Comparison of ENCODE assay signal across 28 cellular contexts in genomic region chr6:99092461-99092860, GRCh38.
DNase-seq lines count a peak whose midpoint lies in the region; ATAC-seq and TF ChIP-seq lines count a peak whose summit lies in the region.
"Had no signal": no experiment of that assay in that cellular context is flagged by ENCODE, and none has a peak within 500 bp of the region (broad histone marks: within the 10 kb centered on the region; RNA-seq: fewer than 3 reads in every experiment).

No MANE protein-coding gene starts in this region.

- no peak overlapping the region for H2BK5ac ChIP-seq in H9 (ENCODE audit: insufficient read length, low read length)

- H4K20me1 ChIP-seq in H9 (ENCODE audit: control insufficient read depth, insufficient read depth, insufficient read length): no peaks in the 10 kb centered on the region

- no peak overlapping the region for H4K91ac ChIP-seq in H9 (ENCODE audit: insufficient read length, low read depth, low read length)

- no peak overlapping the region for H3K27ac Mint-ChIP-seq in H9
- H3K27ac Mint-ChIP-seq: activated B cell treated with CpG ODN at 0.5 μM for 24 hours; brain; CD8-positive, alpha-beta memory T cell; GM23338; naive B cell; stimulated activated naive B cell treated with anti-CD40 and anti-IgM and Interleukin-4, amounts not matched to agents 10 μg/mL and 1 μg/mL and 100 μg/mL, for 72 hours had no signal

- no peak overlapping the region for H2AK5ac ChIP-seq in H9 (ENCODE audit: insufficient read length, low read length)

- no peak overlapping the region for H3K18ac ChIP-seq in H9 (ENCODE audit: insufficient read length, low read depth, low read length)

- peak; percentile 1 for DNase-seq in myocyte (ENCODE audit: low read depth)
- no peak for DNase-seq in G401 (ENCODE audit: low spot score)
- no peak for DNase-seq in H9
- DNase-seq: activated B cell treated with CpG ODN at 0.5 μM for 24 hours; activated CD4-positive, alpha-beta T cell treated with anti-CD3 and anti-CD28 coated beads, Interleukin-2, amount 50 U/mL, for 48 hours; activated effector memory CD4-positive, alpha-beta T cell treated with Interleukin-2 at 50 U/mL for 16 hours; CD8-positive, alpha-beta memory T cell; DMS53; erythroblast; foreskin fibroblast; heart right ventricle; mesendoderm; naive B cell; NCI-H2171 treated with DMSO at 0.1 percent for 48 hours; occipital lobe; OCI-M1; small intestine; stimulated activated CD4-positive, alpha-beta T cell treated with anti-CD3 and anti-CD28 coated beads, Interleukin-2, amount 100 ng/mL, for 24 hours; stimulated activated naive B cell treated with anti-CD40 and anti-IgM and Interleukin-4, amounts not matched to agents 10 μg/mL and 1 μg/mL and 100 μg/mL, for 72 hours; T-helper 9 cell; testis had no signal

- no peak overlapping the region for H4K8ac ChIP-seq in H9 (replicated peaks; ENCODE audit: insufficient read length, low read depth, low read length)

- H3K36me3 Mint-ChIP-seq in H9 (ENCODE audit: insufficient read depth in 1 of 3, low read depth in 3 of 3): no peaks in the 10 kb centered on the region
- H3K36me3 Mint-ChIP-seq: brain; CD8-positive, alpha-beta memory T cell; naive B cell; stimulated activated naive B cell treated with anti-CD40 and anti-IgM and Interleukin-4, amounts not matched to agents 10 μg/mL and 1 μg/mL and 100 μg/mL, for 72 hours had no signal

- TF ChIP-seq CTCF in H9 (conservative IDR thresholded peaks at IDR 0.05): no peak

- H3T11ph ChIP-seq in H9 (ENCODE audit: low read length): no peak overlapping the region

- no peaks in the 10 kb centered on the region for H3K79me2 ChIP-seq in H9 (ENCODE audit: insufficient read depth, low read length)

- H3K4ac ChIP-seq in H9 (ENCODE audit: low read depth, low read length): no peak overlapping the region

- H2BK15ac ChIP-seq in H9 (ENCODE audit: low read depth, low read length): no peak overlapping the region

- no peaks in the 10 kb centered on the region for H3K4me1 ChIP-seq in H9 (ENCODE audit: insufficient read depth, low read length)
- H3K4me1 ChIP-seq: heart right ventricle, testis had no signal

- no peaks in the 10 kb centered on the region for H3K79me1 ChIP-seq in H9 (ENCODE audit: insufficient read depth, low read depth, low read length, poor library complexity, severe bottlenecking)

- no peak overlapping the region for H3K56ac ChIP-seq in H9 (ENCODE audit: insufficient read length, low read depth, low read length)

- H3K23ac ChIP-seq in H9 (ENCODE audit: insufficient read length, low read depth, low read length): no peak overlapping the region

- no peak overlapping the region for H3K9ac ChIP-seq in H9 (ENCODE audit: extremely low read depth, insufficient read length, low read length)

- no peak overlapping the region for H2BK20ac ChIP-seq in H9 (ENCODE audit: low read depth, low read length, poor library complexity, severe bottlenecking)

- H3K4me3 Mint-ChIP-seq in H9: no peak overlapping the region
- H3K4me3 Mint-ChIP-seq: activated B cell treated with CpG ODN at 0.5 μM for 24 hours; brain; CD8-positive, alpha-beta memory T cell; GM23338; naive B cell; stimulated activated naive B cell treated with anti-CD40 and anti-IgM and Interleukin-4, amounts not matched to agents 10 μg/mL and 1 μg/mL and 100 μg/mL, for 72 hours had no signal

- H2BK12ac ChIP-seq in H9 (ENCODE audit: insufficient read length, low read depth, low read length): no peak overlapping the region

- H4K5ac ChIP-seq in H9 (ENCODE audit: insufficient read length, low read depth, low read length): no peak overlapping the region

- no peak overlapping the region for H3K27ac ChIP-seq in H9 (ENCODE audit: insufficient read length, low read depth, low read length)
- H3K27ac ChIP-seq: heart right ventricle, testis had no signal

- in situ Hi-C loops in G401 (cut with HindIII; ENCODE audit: low sequenced_read_pairs): no loop called here

- H3K9me3 ChIP-seq in H9 (ENCODE audit: control insufficient read depth, low read depth, low read length): no peaks in the 10 kb centered on the region
- H3K9me3 ChIP-seq: heart right ventricle, testis had no signal

- no peak overlapping the region for H3K14ac ChIP-seq in H9 (ENCODE audit: insufficient read depth, low read length)

- no peak overlapping the region for H2BK120ac ChIP-seq in H9 (ENCODE audit: low read depth, low read length, poor library complexity, severe bottlenecking)

- H3K4me2 ChIP-seq in H9 (ENCODE audit: insufficient read depth, insufficient read length, low read length): no peak overlapping the region
- H3K4me2 ChIP-seq: GM23338 had no signal

- 0 out of 4 replicates have a peak, but pooled peaks cover 0 to 10% of the 10 kb centered on the region in 2 experiments for H3K4me1 Mint-ChIP-seq in H9
- H3K4me1 Mint-ChIP-seq: activated B cell treated with CpG ODN at 0.5 μM for 24 hours; CD8-positive, alpha-beta memory T cell; naive B cell had no signal

- no peaks in the 10 kb centered on the region for H3K9me3 Mint-ChIP-seq in H9
- H3K9me3 Mint-ChIP-seq: activated B cell treated with CpG ODN at 0.5 μM for 24 hours; brain; GM23338; stimulated activated naive B cell treated with anti-CD40 and anti-IgM and Interleukin-4, amounts not matched to agents 10 μg/mL and 1 μg/mL and 100 μg/mL, for 72 hours had no signal

- no peaks in the 10 kb centered on the region for H3K23me2 ChIP-seq in H9 (ENCODE audit: insufficient read length, low read depth, low read length, poor library complexity, severe bottlenecking)

- peaks cover 10% of the 10 kb centered on the region for H3K27me3 Mint-ChIP-seq in H9 (ENCODE audit: low read depth)

- no peak overlapping the region for H2AFZ ChIP-seq in H9 (ENCODE audit: low read length)
- H2AFZ ChIP-seq: GM23338 had no signal

- peak; percentile 35 for ATAC-seq in GM19395 (IDR thresholded peaks at IDR 0.05; ENCODE audit: unreplicated experiment)
- peak; percentile 25 for ATAC-seq in HG02798 (IDR thresholded peaks at IDR 0.05; ENCODE audit: poor library complexity, unreplicated experiment)
- ATAC-seq in HG03442 (IDR thresholded peaks at IDR 0.05; ENCODE audit: unreplicated experiment): peak; percentile 16
- ATAC-seq in GM18502 (IDR thresholded peaks at IDR 0.05; ENCODE audit: poor library complexity, unreplicated experiment): no peak
- ATAC-seq: GM23338, heart right ventricle, left lobe of liver had no signal

- no CpG with 5 or more reads among the region's 7 CpGs for WGBS in H9 (ENCODE audit: extremely low coverage, insufficient read length, low lambda C conversion rate)

- no peaks in the 10 kb centered on the region for H3K27me3 ChIP-seq in H9 (ENCODE audit: insufficient read depth, low read length)
- H3K27me3 ChIP-seq: testis had no signal
